ENCODE assay signal across 8 cellular contexts in genomic region chr12:123761841-123762714, GRCh38. TPM values are rescaled to one million over a fixed set of nuclear protein-coding genes. Genes with fewer than 3 reads are reported as not detected.
DNase-seq lines count a peak whose midpoint lies in the region; ATAC-seq, FAIRE-seq and TF ChIP-seq lines count a peak whose summit lies in the region.

A gene with protein sequence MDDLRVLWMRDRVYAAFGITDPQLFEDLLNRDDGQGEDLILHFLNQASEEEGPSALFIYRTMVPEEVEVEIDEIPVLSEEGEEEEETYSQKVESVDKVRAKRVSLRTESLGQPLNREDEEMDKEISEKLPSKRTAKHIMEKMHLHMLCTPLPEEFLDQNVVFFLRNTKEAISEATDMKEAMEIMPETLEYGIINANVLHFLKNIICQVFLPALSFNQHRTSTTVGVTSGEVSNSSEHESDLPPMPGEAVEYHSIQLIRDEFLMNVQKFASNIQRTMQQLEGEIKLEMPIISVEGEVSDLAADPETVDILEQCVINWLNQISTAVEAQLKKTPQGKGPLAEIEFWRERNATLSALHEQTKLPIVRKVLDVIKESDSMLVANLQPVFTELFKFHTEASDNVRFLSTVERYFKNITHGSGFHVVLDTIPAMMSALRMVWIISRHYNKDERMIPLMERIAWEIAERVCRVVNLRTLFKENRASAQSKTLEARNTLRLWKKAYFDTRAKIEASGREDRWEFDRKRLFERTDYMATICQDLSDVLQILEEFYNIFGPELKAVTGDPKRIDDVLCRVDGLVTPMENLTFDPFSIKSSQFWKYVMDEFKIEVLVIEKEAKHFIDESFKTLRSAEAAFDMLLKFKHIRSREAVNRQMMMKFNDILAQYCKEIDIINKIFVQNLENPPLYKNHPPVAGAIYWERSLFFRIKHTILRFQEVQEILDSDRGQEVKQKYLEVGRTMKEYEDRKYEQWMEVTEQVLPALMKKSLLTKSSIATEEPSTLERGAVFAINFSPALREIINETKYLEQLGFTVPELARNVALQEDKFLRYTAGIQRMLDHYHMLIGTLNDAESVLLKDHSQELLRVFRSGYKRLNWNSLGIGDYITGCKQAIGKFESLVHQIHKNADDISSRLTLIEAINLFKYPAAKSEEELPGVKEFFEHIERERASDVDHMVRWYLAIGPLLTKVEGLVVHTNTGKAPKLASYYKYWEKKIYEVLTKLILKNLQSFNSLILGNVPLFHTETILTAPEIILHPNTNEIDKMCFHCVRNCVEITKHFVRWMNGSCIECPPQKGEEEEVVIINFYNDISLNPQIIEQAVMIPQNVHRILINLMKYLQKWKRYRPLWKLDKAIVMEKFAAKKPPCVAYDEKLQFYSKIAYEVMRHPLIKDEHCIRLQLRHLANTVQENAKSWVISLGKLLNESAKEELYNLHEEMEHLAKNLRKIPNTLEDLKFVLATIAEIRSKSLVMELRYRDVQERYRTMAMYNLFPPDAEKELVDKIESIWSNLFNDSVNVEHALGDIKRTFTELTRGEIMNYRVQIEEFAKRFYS (N-terminal part only) (plus strand): TSS chr12:123762301. CDS start chr12:123762337, 36 bp downstream.

- peak; percentile 70 for ATAC-seq in HG02678 (IDR thresholded peaks at IDR 0.05; ENCODE audit: unreplicated experiment)
- ATAC-seq in activated naive CD8-positive, alpha-beta T cell treated with anti-CD3 and anti-CD28 coated beads, Interleukin-2, amount 50 U/mL, for 24 hours, result peak; percentile 79

- no peaks in the 10 kb centered on the region for H3K4me1 ChIP-seq in NT2/D1 (ENCODE audit: insufficient read depth, insufficient read length)

- H3K9me3 Mint-ChIP-seq in activated naive CD8-positive, alpha-beta T cell treated with anti-CD3 and anti-CD28 coated beads, Interleukin-2, amount 50 U/mL, for 24 hours, result no peaks in the 10 kb centered on the region
- H3K9me3 Mint-ChIP-seq in immature natural killer cell, result no peaks in the 10 kb centered on the region

- H3K27me3 Mint-ChIP-seq in activated naive CD8-positive, alpha-beta T cell treated with anti-CD3 and anti-CD28 coated beads, Interleukin-2, amount 50 U/mL, for 24 hours, result peaks cover under 1% of the 10 kb centered on the region
- H3K27me3 Mint-ChIP-seq in immature natural killer cell (ENCODE audit: low read depth in 3 of 3), result peaks cover 3 to 9% (median 5%) of the 10 kb centered on the region in 3 donors

- H3K36me3 ChIP-seq in NT2/D1 (ENCODE audit: insufficient read depth, insufficient read length, low read length), result peaks cover 11% of the 10 kb centered on the region

- H3K9ac ChIP-seq in NT2/D1 (ENCODE audit: insufficient read length, low read depth), result peak within 1 kb of the TSS; percentile 76

- H3K27ac Mint-ChIP-seq in activated naive CD8-positive, alpha-beta T cell treated with anti-CD3 and anti-CD28 coated beads, Interleukin-2, amount 50 U/mL, for 24 hours, result peak within 1 kb of the TSS; percentile 47
- no peak within 1 kb of the TSS for H3K27ac Mint-ChIP-seq in immature natural killer cell

- H3K27me3 ChIP-seq in NT2/D1 (ENCODE audit: insufficient read depth, insufficient read length), result peaks cover 20% of the 10 kb centered on the region

- DNase-seq in GM12891 (ENCODE audit: insufficient read length, low spot score) (peak; percentile 58), NT2/D1 (ENCODE audit: low read depth, low spot score) (peak; percentile 48), immature natural killer cell (peak; percentile 48 to 52 (median 49)), G401 (ENCODE audit: low spot score) (no peak)
- peak; percentile 67 for DNase-seq in activated naive CD8-positive, alpha-beta T cell treated with anti-CD3 and anti-CD28 coated beads, Interleukin-2, amount 50 U/mL, for 24 hours
- DNase-seq in stimulated activated CD4-positive, alpha-beta T cell treated with anti-CD3 and anti-CD28 coated beads, Interleukin-2, amount 100 ng/mL, for 48 hours, result peak; percentile 40 to 41
- DNase-seq in effector CD4-positive, alpha-beta T cell, result no peak

- peaks cover 16% of the 10 kb centered on the region for H3K36me3 Mint-ChIP-seq in activated naive CD8-positive, alpha-beta T cell treated with anti-CD3 and anti-CD28 coated beads, Interleukin-2, amount 50 U/mL, for 24 hours (ENCODE audit: low read depth)
- H3K36me3 Mint-ChIP-seq in immature natural killer cell, result peaks cover 14 to 22% (median 14%) of the 10 kb centered on the region in 3 donors

- H3K4me3 ChIP-seq in NT2/D1 (ENCODE audit: insufficient read length, low read depth), result peak within 1 kb of the TSS; percentile 74

- H3K9me3 ChIP-seq in NT2/D1 (ENCODE audit: insufficient read depth, low read length), result no peaks in the 10 kb centered on the region

- in situ Hi-C loops in G401 (cut with HindIII; ENCODE audit: low sequenced_read_pairs), result no loop called here

- TF ChIP-seq POLR2A in GM12891 (IDR thresholded peaks at IDR 0.05; ENCODE audit: low read depth, low read length), result no peak

- peak; percentile 90 for FAIRE-seq in GM12891 (lab: Jason Lieb, UNC)

- peak within 1 kb of the TSS; percentile 69 for H3K4me3 Mint-ChIP-seq in activated naive CD8-positive, alpha-beta T cell treated with anti-CD3 and anti-CD28 coated beads, Interleukin-2, amount 50 U/mL, for 24 hours
- peak within 1 kb of the TSS; percentile 76 to 88 (median 86) for H3K4me3 Mint-ChIP-seq in immature natural killer cell

- H3K4me1 Mint-ChIP-seq in activated naive CD8-positive, alpha-beta T cell treated with anti-CD3 and anti-CD28 coated beads, Interleukin-2, amount 50 U/mL, for 24 hours, result peaks cover 12% of the 10 kb centered on the region
- peaks cover 7 to 8% of the 10 kb centered on the region in 2 donors for H3K4me1 Mint-ChIP-seq in immature natural killer cell

TF ChIP-seq in GM12891, 5 proteins besides CTCF, POLR2A, EP300 and RAD21:
- no peak for TF ChIP-seq TAF1 (IDR thresholded peaks at IDR 0.05; ENCODE audit: low read depth, low read length)
- TF ChIP-seq POLR2AphosphoS5 (IDR thresholded peaks at IDR 0.05; ENCODE audit: low read depth, low read length), result no peak; the same call in 1 of the 2 replicates
- no peak for TF ChIP-seq POU2F2 (IDR thresholded peaks at IDR 0.05; ENCODE audit: low read depth, low read length)
- TF ChIP-seq SPI1 (IDR thresholded peaks at IDR 0.05; ENCODE audit: low read depth, low read length), result peak; percentile 73
- peak; percentile 55 for TF ChIP-seq PAX5 (IDR thresholded peaks at IDR 0.05; ENCODE audit: insufficient read depth, low read length, severe bottlenecking)

RNA-seq across cellular contexts. Expression of the gene that starts here (rescaled TPM):
- polyA plus RNA-seq in GM12891 (2012; ENCODE audit: low read depth, missing spikeins), result 0.10 TPM
- under 1 TPM; 0.02 to 0.24 (median 0.16) TPM for polyA plus RNA-seq in immature natural killer cell
- total RNA-seq in G401 (2014; rRNA removed; shearing (Covaris generic)), result 4.2 and 5.8 TPM in 2 replicates

Comparison
In these comparisons a context has a peak if more than half of its experiments do, and no peak if none do; other contexts are left out.
1. Peak in DNase-seq in immature natural killer cell; RNA of the gene not detected or under 1 TPM.
2. DNase-seq: peak in GM12891 (single experiment), NT2/D1 (single experiment), activated naive CD8-positive, alpha-beta T cell treated with anti-CD3 and anti-CD28 coated beads, Interleukin-2, amount 50 U/mL, for 24 hours (single experiment) and stimulated activated CD4-positive, alpha-beta T cell treated with anti-CD3 and anti-CD28 coated beads, Interleukin-2, amount 100 ng/mL, for 48 hours (2 of 2); none in effector CD4-positive, alpha-beta T cell (single experiment) and G401 (single experiment).